20 cellular contexts compared by ENCODE assay signal in the genomic region with DNA sequence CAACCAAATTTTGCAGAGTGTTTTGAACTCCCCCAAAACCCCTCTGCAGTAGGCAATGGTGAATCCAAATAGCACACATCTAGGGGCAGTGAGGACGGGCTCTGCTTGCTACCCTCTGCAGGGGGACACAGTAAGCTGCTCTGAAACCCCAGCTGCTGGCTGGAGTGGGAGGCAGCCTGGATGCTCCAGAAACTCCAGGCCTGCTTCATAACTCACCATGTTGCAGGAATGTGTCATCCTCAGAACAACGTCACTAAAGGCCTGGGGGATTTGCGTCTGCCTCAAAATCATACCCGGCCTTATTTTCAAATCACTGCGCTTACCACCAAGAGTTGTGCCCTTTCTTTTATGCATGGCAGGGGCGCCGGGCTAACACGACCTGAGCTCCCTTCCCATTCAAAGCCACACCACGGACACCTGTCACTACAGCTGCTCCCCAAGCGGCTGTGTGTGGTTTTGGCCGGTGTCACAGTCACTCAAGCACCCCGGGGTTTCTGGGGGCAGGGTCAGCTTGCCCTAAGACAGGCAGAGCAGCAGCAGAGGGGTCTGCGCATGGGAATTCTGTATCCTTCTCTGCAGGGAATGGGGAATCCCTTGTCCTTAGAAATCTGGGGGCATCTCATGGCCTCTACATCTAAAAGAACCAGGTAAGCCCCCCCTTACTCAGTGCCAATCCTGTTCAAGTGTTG.
"Had no signal": no experiment of that assay in that cellular context is flagged by ENCODE, and none has a peak within 500 bp of the region (broad histone marks: within the 10 kb centered on the region; RNA-seq: fewer than 3 reads in every experiment).

No MANE protein-coding gene starts in this region.

- H3K9me3 ChIP-seq: body of pancreas had no signal

- H3K36me3 ChIP-seq: WERI-Rb-1 had no signal

- DNase-seq: activated CD4-positive, alpha-beta T cell treated with anti-CD3 and anti-CD28 coated beads for 36 hours; activated CD4-positive, alpha-beta T cell treated with anti-CD3 and anti-CD28 coated beads, Interleukin-2, amount 50 U/mL, for 48 hours; activated naive CD4-positive, alpha-beta T cell; activated naive CD8-positive, alpha-beta T cell treated with anti-CD3 and anti-CD28 coated beads, Interleukin-2, amount 10 ng/mL, durations not matched to agents 7 days and 5 days; body of pancreas; caudate nucleus; dorsolateral prefrontal cortex; endodermal cell; foreskin melanocyte; hypothalamus; midbrain; small intestine; stimulated activated CD4-positive, alpha-beta T cell treated with anti-CD3 and anti-CD28 coated beads, Interleukin-15, amount 100 ng/mL, for 24 hours; stimulated activated CD4-positive, alpha-beta T cell treated with anti-CD3 and anti-CD28 coated beads, Interleukin-4, amount 100 ng/mL, for 1 hour; SW 1271; T-helper 2 cell; WERI-Rb-1 had no signal

- H3K27me3 ChIP-seq: body of pancreas had no signal

- H3K4me3 ChIP-seq: body of pancreas, dorsolateral prefrontal cortex had no signal

- ATAC-seq: activated CD4-positive, alpha-beta T cell treated with anti-CD3 and anti-CD28 coated beads for 36 hours; activated T-helper 17 cell treated with anti-CD3 and anti-CD28 coated beads, Interleukin-2, amount 50 U/mL, for 72 hours; body of pancreas; left lobe of liver; stimulated activated effector memory CD8-positive, alpha-beta T cell treated with anti-CD3 and anti-CD28 coated beads, Interleukin-12 subunit alpha, Interleukin-12 subunit beta, amount 100 ng/mL, for 72 hours had no signal

- H3K4me1 ChIP-seq: body of pancreas had no signal

- H3K27ac ChIP-seq: body of pancreas, dorsolateral prefrontal cortex, WERI-Rb-1 had no signal
